In genomic region chr5:117999939-118000549, GRCh38 we compare ENCODE assay signal across 12 cellular contexts.
DNase-seq lines count a peak whose midpoint lies in the region; ATAC-seq lines count a peak whose summit lies in the region.
"Had no signal": no experiment of that assay in that cellular context is flagged by ENCODE, and none has a peak within 500 bp of the region (broad histone marks: within the 10 kb centered on the region; RNA-seq: fewer than 3 reads in every experiment).

No MANE protein-coding gene starts in this region.

- intact Hi-C loops in right cardiac atrium (cut with DNase I), result no loop called here

- no peaks in the 10 kb centered on the region for H3K27me3 ChIP-seq in right cardiac atrium (ENCODE audit: control insufficient read depth, insufficient read depth)
- H3K27me3 ChIP-seq: esophagus squamous epithelium had no signal

- no peaks in the 10 kb centered on the region for H3K4me1 Mint-ChIP-seq in T-helper 2 cell treated with Interferon-gamma antibody and Interleukin-4, amounts not matched to agents 5 μg/mL and 100 μg/mL, for 36 hours (ENCODE audit: low read depth)

- H3K9me3 Mint-ChIP-seq in T-helper 2 cell treated with Interferon-gamma antibody and Interleukin-4, amounts not matched to agents 5 μg/mL and 100 μg/mL, for 36 hours, result peaks cover 4% of the 10 kb centered on the region
- H3K9me3 Mint-ChIP-seq: brain had no signal

- ATAC-seq in GM18867 (IDR thresholded peaks at IDR 0.05; ENCODE audit: unreplicated experiment) (peak; percentile 80), HG03457 (IDR thresholded peaks at IDR 0.05; ENCODE audit: unreplicated experiment) (peak; percentile 57), right cardiac atrium (peak; percentile 18 to 38)

- H3K27me3 Mint-ChIP-seq in T-helper 2 cell treated with Interferon-gamma antibody and Interleukin-4, amounts not matched to agents 5 μg/mL and 100 μg/mL, for 36 hours (ENCODE audit: low read depth), result no peaks in the 10 kb centered on the region
- H3K27me3 Mint-ChIP-seq: brain had no signal

- no peak overlapping the region for H3K4me3 Mint-ChIP-seq in T-helper 2 cell treated with Interferon-gamma antibody and Interleukin-4, amounts not matched to agents 5 μg/mL and 100 μg/mL, for 36 hours
- H3K4me3 Mint-ChIP-seq: brain had no signal

- H3K9me3 ChIP-seq in right cardiac atrium (ENCODE audit: control insufficient read depth, low read length), result no peaks in the 10 kb centered on the region
- H3K9me3 ChIP-seq: esophagus squamous epithelium had no signal

- WGBS in right cardiac atrium, result 42% methylated on average over 3 of the region's 3 CpGs

- H3K36me3 Mint-ChIP-seq in T-helper 2 cell treated with Interferon-gamma antibody and Interleukin-4, amounts not matched to agents 5 μg/mL and 100 μg/mL, for 36 hours (ENCODE audit: low read depth), result no peaks in the 10 kb centered on the region
- H3K36me3 Mint-ChIP-seq: brain had no signal

- H3K27ac ChIP-seq in right cardiac atrium (ENCODE audit: low read length), result no peak overlapping the region
- H3K27ac ChIP-seq: esophagus squamous epithelium had no signal

- H3K4me1 ChIP-seq in right cardiac atrium (ENCODE audit: control insufficient read depth, insufficient read depth, low read length), result no peaks in the 10 kb centered on the region
- H3K4me1 ChIP-seq: esophagus squamous epithelium had no signal

- H3K27ac Mint-ChIP-seq in T-helper 2 cell treated with Interferon-gamma antibody and Interleukin-4, amounts not matched to agents 5 μg/mL and 100 μg/mL, for 36 hours, result no peak overlapping the region
- H3K27ac Mint-ChIP-seq: brain had no signal

- no peak overlapping the region for H3K4me3 ChIP-seq in right cardiac atrium (ENCODE audit: low read length)
- H3K4me3 ChIP-seq: esophagus squamous epithelium had no signal

- DNase-seq in HCEC 1CT (peak; percentile 26), right cardiac atrium (no peak), SW 1271 (lab: John Stamatoyannopoulos, UW) (no peak), cerebellum (ENCODE audit: low spot score) (no peak)
- no peak for DNase-seq in T-helper 2 cell treated with Interferon-gamma antibody and Interleukin-4, amounts not matched to agents 5 μg/mL and 100 μg/mL, for 36 hours (ENCODE audit: low spot score)
- DNase-seq: esophagus squamous epithelium; mammary epithelial cell; NK-92 treated with Interleukin-12 subunit alpha and Interleukin-12 subunit beta, amount 100 ng/mL, for 24 hours; T-helper 9 cell had no signal

Comparison
In these comparisons a context has a peak if more than half of its experiments do, and no peak if none do; other contexts are left out.
1. ATAC-seq: peak in every context shown above with its lines; median percentile 80 in GM18867; 57 in HG03457; 28 in right cardiac atrium.